ENCODE assay signal across 21 cellular contexts in genomic region chr6:2492686-2493523, GRCh38.
DNase-seq lines count a peak whose midpoint lies in the region; ATAC-seq and TF ChIP-seq lines count a peak whose summit lies in the region.
"Had no signal": no experiment of that assay in that cellular context is flagged by ENCODE, and none has a peak within 500 bp of the region (broad histone marks: within the 10 kb centered on the region; RNA-seq: fewer than 3 reads in every experiment).

No MANE protein-coding gene starts in this region.

- H3K36me3 Mint-ChIP-seq in nephron (ENCODE audit: low read depth) (peaks cover 6% of the 10 kb centered on the region), type B pancreatic cell (peaks cover 3% of the 10 kb centered on the region)
- H3K36me3 Mint-ChIP-seq: CD8-positive, alpha-beta T cell had no signal

- H3K9me3 Mint-ChIP-seq in nephron (peaks cover 3% of the 10 kb centered on the region), type B pancreatic cell (no peaks in the 10 kb centered on the region)
- H3K9me3 Mint-ChIP-seq: CD8-positive, alpha-beta T cell had no signal

- no peaks in the 10 kb centered on the region for H3K9me3 ChIP-seq in left ventricle myocardium inferior (replicated peaks)
- H3K9me3 ChIP-seq: BLaER1, SJSA1 had no signal

- H3K4me3 ChIP-seq in left ventricle myocardium inferior: no peak overlapping the region
- H3K4me3 ChIP-seq: BLaER1, PC-9, SJSA1 had no signal

- TF ChIP-seq CTCF in left ventricle myocardium inferior (IDR thresholded peaks at IDR 0.05; ENCODE audit: borderline replicate concordance) (no peak), nephron (IDR thresholded peaks at IDR 0.05; ENCODE audit: unreplicated experiment in 3 of 3) (no peak), type B pancreatic cell (conservative IDR thresholded peaks at IDR 0.05) (no peak)

- peak overlapping the region in 1 of 3 experiments; percentile 13 for H3K4me3 Mint-ChIP-seq in nephron
- no peak overlapping the region for H3K4me3 Mint-ChIP-seq in type B pancreatic cell
- H3K4me3 Mint-ChIP-seq: CD8-positive, alpha-beta T cell; IgD-negative memory B cell had no signal

- DNase-seq in left ventricle myocardium superior: no peak
- DNase-seq in left ventricle myocardium inferior: no peak
- peak; percentile 55 to 70 for DNase-seq in NOMO-1 (lab: John Stamatoyannopoulos, UW; ENCODE audit: unreplicated experiment in 2 of 2)
- no peak for DNase-seq in type B pancreatic cell (ENCODE audit: extremely low spot score, unreplicated experiment)
- no peak for DNase-seq in stimulated activated CD4-positive, alpha-beta T cell treated with anti-CD3 and anti-CD28 coated beads, Interleukin-4, amount 100 ng/mL, for 1 hour
- no peak for DNase-seq in NCI-H526 treated with DMSO at 0.1 percent for 48 hours (lab: John Stamatoyannopoulos, UW)
- DNase-seq: CD8-positive, alpha-beta T cell; DMS79 treated with DMSO at 0.1 percent for 48 hours; H7; Karpas-422; NCI-H1092 treated with DMSO at 0.1 percent for 48 hours; NCI-H146; NCI-H2029 treated with DMSO at 0.1 percent for 48 hours; NCI-H2171; PC-9; SW 1271 had no signal

- H3K27ac Mint-ChIP-seq in nephron: peak overlapping the region in 2 of 3 experiments; percentile 57 to 81
- H3K27ac Mint-ChIP-seq in type B pancreatic cell: peak overlapping the region; percentile 29
- H3K27ac Mint-ChIP-seq: CD8-positive, alpha-beta T cell; IgD-negative memory B cell had no signal

- H3K4me1 ChIP-seq in left ventricle myocardium inferior: no peaks in the 10 kb centered on the region
- H3K4me1 ChIP-seq: BLaER1, SJSA1 had no signal

- H3K27me3 Mint-ChIP-seq in nephron (ENCODE audit: low read depth) (peaks cover 4% of the 10 kb centered on the region), type B pancreatic cell (no peaks in the 10 kb centered on the region)

- intact Hi-C loops in left ventricle myocardium superior (cut with micrococcal nuclease) (no loop called here), left ventricle myocardium inferior (cut with micrococcal nuclease) (no loop called here)

- no peaks in the 10 kb centered on the region for H3K27me3 ChIP-seq in left ventricle myocardium inferior (ENCODE audit: low read depth)
- H3K27me3 ChIP-seq: BLaER1, SJSA1 had no signal

- ATAC-seq in left ventricle myocardium superior: peak; percentile 75
- ATAC-seq in HG03108 (IDR thresholded peaks at IDR 0.05; ENCODE audit: unreplicated experiment): no peak
- ATAC-seq: CD8-positive, alpha-beta T cell had no signal

- no peaks in the 10 kb centered on the region for H3K36me3 ChIP-seq in left ventricle myocardium inferior
- H3K36me3 ChIP-seq: BLaER1, SJSA1 had no signal

- H3K4me1 Mint-ChIP-seq in nephron (peaks cover 27% of the 10 kb centered on the region), type B pancreatic cell (ENCODE audit: unreplicated experiment) (peaks cover 20% of the 10 kb centered on the region)

- H3K27ac ChIP-seq in left ventricle myocardium inferior (replicated peaks): no peak overlapping the region
- H3K27ac ChIP-seq: BLaER1, PC-9, SJSA1 had no signal

Comparison
In these comparisons a context has a peak if more than half of its experiments do, and no peak if none do; other contexts are left out.
1. DNase-seq: peak in NOMO-1 (2 of 2); none in left ventricle myocardium superior (single experiment), left ventricle myocardium inferior (single experiment), type B pancreatic cell (single experiment), stimulated activated CD4-positive, alpha-beta T cell treated with anti-CD3 and anti-CD28 coated beads, Interleukin-4, amount 100 ng/mL, for 1 hour (single experiment) and NCI-H526 treated with DMSO at 0.1 percent for 48 hours (single experiment).